Comparison of ENCODE assay signal across 27 cellular contexts in the genomic region with DNA sequence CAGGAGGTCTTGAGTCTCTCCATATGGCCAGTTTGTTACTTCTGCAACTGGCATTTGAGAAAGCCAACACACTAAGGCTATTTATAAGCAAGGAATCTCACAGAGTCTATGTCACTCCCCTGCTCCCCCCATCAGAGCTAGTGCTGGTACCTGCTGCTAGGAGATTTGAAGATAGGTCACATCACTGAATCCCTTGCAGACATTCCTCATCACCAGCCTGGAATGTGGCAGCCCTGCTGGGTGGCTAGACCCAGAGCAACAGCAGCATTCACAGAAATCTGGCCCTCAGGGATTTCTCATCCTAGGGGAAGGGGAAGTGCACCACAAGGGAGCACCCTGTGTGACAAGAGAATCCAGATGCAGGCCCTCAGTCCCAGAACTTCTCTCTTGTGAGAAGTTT.
A peak's percentile ranks its signal among the peaks of the same experiment; 100 is the strongest.
DNase-seq lines count a peak whose midpoint lies in the region; ATAC-seq and TF ChIP-seq lines count a peak whose summit lies in the region.
"Had no signal": no experiment of that assay in that cellular context is flagged by ENCODE, and none has a peak within 500 bp of the region (broad histone marks: within the 10 kb centered on the region; RNA-seq: fewer than 3 reads in every experiment).

No MANE protein-coding gene starts in this region.

- H3K27me3 ChIP-seq in A673 (replicated peaks; ENCODE audit: insufficient read depth, low read depth, low read length, poor library complexity) (no peaks in the 10 kb centered on the region), NT2/D1 (ENCODE audit: insufficient read depth, insufficient read length) (no peaks in the 10 kb centered on the region)
- H3K27me3 ChIP-seq: BLaER1 treated with 17β-estradiol and CSF1 and Interleukin-3, amounts not matched to agents 10 nM and 100 nM; Peyer's patch had no signal

- peaks cover 6% of the 10 kb centered on the region for H3K9me3 ChIP-seq in A673 (ENCODE audit: low read depth, low read length, poor library complexity, severe bottlenecking)
- no peaks in the 10 kb centered on the region for H3K9me3 ChIP-seq in NT2/D1 (ENCODE audit: insufficient read depth, low read length)
- H3K9me3 ChIP-seq: HAP-1, Peyer's patch had no signal

- H3K27me3 Mint-ChIP-seq in WTC11 (ENCODE audit: low read depth) = no peaks in the 10 kb centered on the region
- H3K27me3 Mint-ChIP-seq: CD4-positive, alpha-beta T cell had no signal

- POLR2A ChIA-PET in A673 (lab: Charles Lee; ENCODE audit: low non-redundant PET) = no interaction called here
- POLR2A ChIA-PET in WTC11 (lab: Charles Lee) = no interaction called here

- in situ Hi-C loops in GM13977 (cut with MboI; ENCODE audit: low pct_unique_long_range_greater_than_20kb, low sequenced_read_pairs, unreplicated experiment) = no loop called here

- intact Hi-C loops in A673 (cut with micrococcal nuclease; ENCODE audit: unreplicated experiment) = no loop called here
- intact Hi-C loops in sciatic nerve (cut with DNase I) = no loop called here

- no peak overlapping the region for H3K27ac Mint-ChIP-seq in WTC11
- H3K27ac Mint-ChIP-seq: CD4-positive, alpha-beta T cell; HFFc6 had no signal

- no peaks in the 10 kb centered on the region for H3K36me3 ChIP-seq in A673 (ENCODE audit: insufficient read depth, low read length, poor library complexity, severe bottlenecking)
- H3K36me3 ChIP-seq in NT2/D1 (ENCODE audit: insufficient read depth, insufficient read length, low read length) = no peaks in the 10 kb centered on the region
- H3K36me3 ChIP-seq: BLaER1 treated with 17β-estradiol and CSF1 and Interleukin-3, amounts not matched to agents 10 nM and 100 nM; HAP-1; Peyer's patch had no signal

- H3K4me1 Mint-ChIP-seq in WTC11 = no peaks in the 10 kb centered on the region

- no peak overlapping the region for H3K4me3 Mint-ChIP-seq in WTC11
- H3K4me3 Mint-ChIP-seq: CD4-positive, alpha-beta T cell; HFFc6 had no signal

- peaks cover 19% of the 10 kb centered on the region for H3K36me3 Mint-ChIP-seq in WTC11

- CTCF ChIA-PET in A673 (lab: Charles Lee) = no interaction called here
- CTCF ChIA-PET in WTC11 (lab: Charles Lee) = no interaction called here

- ATAC-seq in WTC11 (peak; percentile 73), sciatic nerve (no peak), omental fat pad (ENCODE audit: low FRiP score) (no peak)
- ATAC-seq: K562 had no signal

- H3K4me1 ChIP-seq in A673 (ENCODE audit: insufficient read depth, low read length, poor library complexity, severe bottlenecking) (no peaks in the 10 kb centered on the region), NT2/D1 (ENCODE audit: insufficient read depth, insufficient read length) (no peaks in the 10 kb centered on the region)
- H3K4me1 ChIP-seq: BLaER1 treated with 17β-estradiol and CSF1 and Interleukin-3, amounts not matched to agents 10 nM and 100 nM; HAP-1; Peyer's patch had no signal

- no peak overlapping the region for H3K27ac ChIP-seq in A673 (ENCODE audit: low read depth, low read length, poor library complexity, severe bottlenecking)
- H3K27ac ChIP-seq: BLaER1 treated with 17β-estradiol and CSF1 and Interleukin-3, amounts not matched to agents 10 nM and 100 nM; Peyer's patch had no signal

- H3K9me3 Mint-ChIP-seq in WTC11 = peaks cover 22% of the 10 kb centered on the region

- BruUV-seq in A673 (replicated peaks; lab: Mats Ljungman, UMichigan) = no TSS peak

- DNase-seq in A673 (ENCODE audit: low spot score) (peak; percentile 12), NT2/D1 (ENCODE audit: low read depth, low spot score) (peak; percentile 15), WTC11 (ENCODE audit: low spot score) (no peak), iPS-NIHi7 (ENCODE audit: extremely low spot score) (peak; percentile 25), GM13977 (ENCODE audit: low spot score) (no peak), sciatic nerve (ENCODE audit: low spot score) (no peak), foreskin melanocyte (no peak), omental fat pad (ENCODE audit: low spot score) (no peak)
- DNase-seq: 8988T; CD4-positive, alpha-beta T cell; COR-L47; GF-D8; HFFc6; Kasumi-1; MV-4-11; NCI-H1105; NCI-H1436 treated with DMSO at 0.1 percent for 48 hours; NCI-H1930; NCI-H2107; NCI-H526; NCI-H82; NK-92 treated with Interleukin-12 subunit alpha and Interleukin-12 subunit beta, amount 100 ng/mL, for 24 hours; Peyer's patch; SHP77 treated with DMSO at 0.1 percent for 48 hours had no signal

- H3K4me3 ChIP-seq in A673 (ENCODE audit: low read depth, low read length, poor library complexity, severe bottlenecking) (no peak overlapping the region), NT2/D1 (ENCODE audit: insufficient read length, low read depth) (no peak overlapping the region)
- H3K4me3 ChIP-seq: BLaER1 treated with 17β-estradiol and CSF1 and Interleukin-3, amounts not matched to agents 10 nM and 100 nM; HAP-1; K562; Peyer's patch had no signal

- no peak overlapping the region for H3K9ac ChIP-seq in NT2/D1 (ENCODE audit: insufficient read length, low read depth)
- H3K9ac ChIP-seq: BLaER1 treated with 17β-estradiol and CSF1 and Interleukin-3, amounts not matched to agents 10 nM and 100 nM had no signal

- TF ChIP-seq CTCF in A673 (conservative IDR thresholded peaks at IDR 0.05; ENCODE audit: low read depth, low read length) (no peak), WTC11 (IDR thresholded peaks at IDR 0.05) (no peak), GM13977 (IDR thresholded peaks at IDR 0.05; ENCODE audit: extremely low read depth, insufficient read depth, missing control alignments) (no peak), omental fat pad (IDR thresholded peaks at IDR 0.05) (no peak)

TF ChIP-seq in WTC11, 78 proteins besides CTCF, POLR2A, EP300 and RAD21 (continues in another document):
- TF ChIP-seq, protein P1, sequence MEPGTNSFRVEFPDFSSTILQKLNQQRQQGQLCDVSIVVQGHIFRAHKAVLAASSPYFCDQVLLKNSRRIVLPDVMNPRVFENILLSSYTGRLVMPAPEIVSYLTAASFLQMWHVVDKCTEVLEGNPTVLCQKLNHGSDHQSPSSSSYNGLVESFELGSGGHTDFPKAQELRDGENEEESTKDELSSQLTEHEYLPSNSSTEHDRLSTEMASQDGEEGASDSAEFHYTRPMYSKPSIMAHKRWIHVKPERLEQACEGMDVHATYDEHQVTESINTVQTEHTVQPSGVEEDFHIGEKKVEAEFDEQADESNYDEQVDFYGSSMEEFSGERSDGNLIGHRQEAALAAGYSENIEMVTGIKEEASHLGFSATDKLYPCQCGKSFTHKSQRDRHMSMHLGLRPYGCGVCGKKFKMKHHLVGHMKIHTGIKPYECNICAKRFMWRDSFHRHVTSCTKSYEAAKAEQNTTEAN (CRISPR knock-in tag; IDR thresholded peaks at IDR 0.05) = no peak
- TF ChIP-seq, protein P2, sequence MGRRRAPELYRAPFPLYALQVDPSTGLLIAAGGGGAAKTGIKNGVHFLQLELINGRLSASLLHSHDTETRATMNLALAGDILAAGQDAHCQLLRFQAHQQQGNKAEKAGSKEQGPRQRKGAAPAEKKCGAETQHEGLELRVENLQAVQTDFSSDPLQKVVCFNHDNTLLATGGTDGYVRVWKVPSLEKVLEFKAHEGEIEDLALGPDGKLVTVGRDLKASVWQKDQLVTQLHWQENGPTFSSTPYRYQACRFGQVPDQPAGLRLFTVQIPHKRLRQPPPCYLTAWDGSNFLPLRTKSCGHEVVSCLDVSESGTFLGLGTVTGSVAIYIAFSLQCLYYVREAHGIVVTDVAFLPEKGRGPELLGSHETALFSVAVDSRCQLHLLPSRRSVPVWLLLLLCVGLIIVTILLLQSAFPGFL (CRISPR knock-in tag; IDR thresholded peaks at IDR 0.05; ENCODE audit: borderline replicate concordance) = no peak
- TF ChIP-seq ZNF138 (CRISPR knock-in tag; conservative IDR thresholded peaks at IDR 0.05) (no peak), NR3C1 (CRISPR knock-in tag; conservative IDR thresholded peaks at IDR 0.05; ENCODE audit: low read depth) (no peak), NR2C2 (CRISPR knock-in tag; IDR thresholded peaks at IDR 0.05) (no peak), SOX15 (CRISPR knock-in tag; IDR thresholded peaks at IDR 0.05) (no peak), GTF2I (CRISPR knock-in tag; conservative IDR thresholded peaks at IDR 0.05) (no peak)
- TF ChIP-seq, protein P3, sequence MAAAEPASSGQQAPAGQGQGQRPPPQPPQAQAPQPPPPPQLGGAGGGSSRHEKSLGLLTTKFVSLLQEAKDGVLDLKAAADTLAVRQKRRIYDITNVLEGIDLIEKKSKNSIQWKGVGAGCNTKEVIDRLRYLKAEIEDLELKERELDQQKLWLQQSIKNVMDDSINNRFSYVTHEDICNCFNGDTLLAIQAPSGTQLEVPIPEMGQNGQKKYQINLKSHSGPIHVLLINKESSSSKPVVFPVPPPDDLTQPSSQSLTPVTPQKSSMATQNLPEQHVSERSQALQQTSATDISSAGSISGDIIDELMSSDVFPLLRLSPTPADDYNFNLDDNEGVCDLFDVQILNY (CRISPR knock-in tag; IDR thresholded peaks at IDR 0.05) = no peak
- TF ChIP-seq, protein P4, sequence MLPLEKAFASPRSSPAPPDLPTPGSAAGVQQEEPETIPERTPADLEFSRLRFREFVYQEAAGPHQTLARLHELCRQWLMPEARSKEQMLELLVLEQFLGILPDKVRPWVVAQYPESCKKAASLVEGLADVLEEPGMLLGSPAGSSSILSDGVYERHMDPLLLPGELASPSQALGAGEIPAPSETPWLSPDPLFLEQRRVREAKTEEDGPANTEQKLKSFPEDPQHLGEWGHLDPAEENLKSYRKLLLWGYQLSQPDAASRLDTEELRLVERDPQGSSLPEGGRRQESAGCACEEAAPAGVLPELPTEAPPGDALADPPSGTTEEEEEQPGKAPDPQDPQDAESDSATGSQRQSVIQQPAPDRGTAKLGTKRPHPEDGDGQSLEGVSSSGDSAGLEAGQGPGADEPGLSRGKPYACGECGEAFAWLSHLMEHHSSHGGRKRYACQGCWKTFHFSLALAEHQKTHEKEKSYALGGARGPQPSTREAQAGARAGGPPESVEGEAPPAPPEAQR (CRISPR knock-in tag; IDR thresholded peaks at IDR 0.05) = no peak
- TF ChIP-seq, protein P5, sequence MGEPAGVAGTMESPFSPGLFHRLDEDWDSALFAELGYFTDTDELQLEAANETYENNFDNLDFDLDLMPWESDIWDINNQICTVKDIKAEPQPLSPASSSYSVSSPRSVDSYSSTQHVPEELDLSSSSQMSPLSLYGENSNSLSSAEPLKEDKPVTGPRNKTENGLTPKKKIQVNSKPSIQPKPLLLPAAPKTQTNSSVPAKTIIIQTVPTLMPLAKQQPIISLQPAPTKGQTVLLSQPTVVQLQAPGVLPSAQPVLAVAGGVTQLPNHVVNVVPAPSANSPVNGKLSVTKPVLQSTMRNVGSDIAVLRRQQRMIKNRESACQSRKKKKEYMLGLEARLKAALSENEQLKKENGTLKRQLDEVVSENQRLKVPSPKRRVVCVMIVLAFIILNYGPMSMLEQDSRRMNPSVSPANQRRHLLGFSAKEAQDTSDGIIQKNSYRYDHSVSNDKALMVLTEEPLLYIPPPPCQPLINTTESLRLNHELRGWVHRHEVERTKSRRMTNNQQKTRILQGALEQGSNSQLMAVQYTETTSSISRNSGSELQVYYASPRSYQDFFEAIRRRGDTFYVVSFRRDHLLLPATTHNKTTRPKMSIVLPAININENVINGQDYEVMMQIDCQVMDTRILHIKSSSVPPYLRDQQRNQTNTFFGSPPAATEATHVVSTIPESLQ (CRISPR knock-in tag; IDR thresholded peaks at IDR 0.05) = no peak

Comparison
In these comparisons a context has a peak if more than half of its experiments do, and no peak if none do; other contexts are left out.
1. DNase-seq: peak in A673 (single experiment), NT2/D1 (single experiment) and iPS-NIHi7 (single experiment); none in WTC11 (single experiment), GM13977 (single experiment), sciatic nerve (single experiment), foreskin melanocyte (single experiment) and omental fat pad (single experiment).